1 cellular context compared by ENCODE assay signal in genomic region chrX:131831185-131831520, GRCh38.
TF ChIP-seq lines count a peak whose summit lies in the region.

No MANE protein-coding gene starts in this region.

TF ChIP-seq in K562, 482 proteins besides CTCF, POLR2A, EP300 and RAD21 (continued from another document):
- TF ChIP-seq CREB5 (CRISPR knock-in tag; IDR thresholded peaks at IDR 0.05) (no peak), MTA1 (IDR thresholded peaks at IDR 0.05; ENCODE audit: borderline replicate concordance) (0 out of 2 replicates have a peak, but pooled peaks have one; percentile 1), MAFG (tag; conservative IDR thresholded peaks at IDR 0.05) (no peak), NFRKB (IDR thresholded peaks at IDR 0.05; ENCODE audit: low read depth) (peak; percentile 66; the same call in 1 of the 2 replicates)
TF ChIP-seq in K562: peak in this region for 7.
